19 cellular contexts compared by ENCODE assay signal in genomic region chr4:187046471-187046870, GRCh38.
DNase-seq lines count a peak whose midpoint lies in the region; ATAC-seq, FAIRE-seq and TF ChIP-seq lines count a peak whose summit lies in the region.
"Had no signal": no experiment of that assay in that cellular context is flagged by ENCODE, and none has a peak within 500 bp of the region (broad histone marks: within the 10 kb centered on the region; RNA-seq: fewer than 3 reads in every experiment).

No MANE protein-coding gene starts in this region.

- 12% methylated on average over 4 of the region's 4 CpGs for WGBS in HepG2 (ENCODE audit: low lambda C conversion rate)
- WGBS in right lobe of liver (ENCODE audit: insufficient coverage, low coverage, low lambda C conversion rate, missing lambda C conversion rate) = 57% methylated on average over 4 of the region's 4 CpGs

- H3K9ac ChIP-seq in HepG2 (ENCODE audit: insufficient read depth, low read depth, low read length) = no peak overlapping the region
- H3K9ac ChIP-seq in keratinocyte (ENCODE audit: control insufficient read depth, extremely low read depth, insufficient read depth, low read length) = no peak overlapping the region
- H3K9ac ChIP-seq: BLaER1 treated with 17β-estradiol and CSF1 and Interleukin-3, amounts not matched to agents 10 nM and 100 nM had no signal

- TF ChIP-seq CTCF in HepG2 (CRISPR knock-in tag; IDR thresholded peaks at IDR 0.05) (0 out of 2 replicates have a peak, but pooled peaks have one; percentile 11), right lobe of liver (IDR thresholded peaks at IDR 0.05) (no peak), bronchial epithelial cell (IDR thresholded peaks at IDR 0.05; ENCODE audit: insufficient read depth, low read length, severe bottlenecking) (no peak), keratinocyte (optimal IDR thresholded peaks at IDR 0.05 in 1 of 3, IDR thresholded peaks at IDR 0.05 in 1 of 3, conservative IDR thresholded peaks at IDR 0.05 in 1 of 3; ENCODE audit: extremely low read depth in 1 of 3, insufficient read depth in 2 of 3, low read length in 3 of 3) (peak in 1 of 3 experiments; percentile 45)

- dilution Hi-C loops in keratinocyte (cut with MboI; ENCODE audit: extremely low pct_ligation_motif_present, low sequenced_read_pairs) = no loop called here

- H3K79me2 ChIP-seq in HepG2 (ENCODE audit: insufficient read depth, low read length) = no peaks in the 10 kb centered on the region
- H3K79me2 ChIP-seq in keratinocyte (ENCODE audit: control insufficient read depth, insufficient read depth, low read length) = no peaks in the 10 kb centered on the region

- in situ Hi-C loops in HepG2 (cut with HindIII; ENCODE audit: extremely low pct_ligation_motif_present, low pct_unique_long_range_greater_than_20kb) = no loop called here

- TF ChIP-seq EP300 in HepG2 (IDR thresholded peaks at IDR 0.05; ENCODE audit: low read depth in 2 of 2, low read length in 2 of 2) (no peak), HepG2 (CRISPR knock-in tag; IDR thresholded peaks at IDR 0.05; ENCODE audit: borderline replicate concordance) (no peak)

- POLR2A ChIA-PET in HepG2 (lab: Yijun Ruan, JAX) = no interaction called here

- peaks cover 0 to 27% of the 10 kb centered on the region in 2 experiments; a peak in 4 of 5 replicates for H3K27me3 ChIP-seq in HepG2 (ENCODE audit: control insufficient read depth in 1 of 2, insufficient read depth in 2 of 2, low read length in 2 of 2)
- no peaks in the 10 kb centered on the region for H3K27me3 ChIP-seq in right lobe of liver
- H3K27me3 ChIP-seq in bronchial epithelial cell (ENCODE audit: control insufficient read depth, insufficient read depth, low read length) = no peaks in the 10 kb centered on the region
- H3K27me3 ChIP-seq in keratinocyte (ENCODE audit: control insufficient read depth, extremely low read depth, insufficient read depth, low read length) = no peaks in the 10 kb centered on the region
- H3K27me3 ChIP-seq: BLaER1 treated with 17β-estradiol and CSF1 and Interleukin-3, amounts not matched to agents 10 nM and 100 nM had no signal

- H3K36me3 ChIP-seq in HepG2 (replicated peaks in 1 of 2; ENCODE audit: control insufficient read depth in 1 of 2, insufficient read depth in 2 of 2, low read length in 2 of 2) = no peaks in the 10 kb centered on the region
- no peaks in the 10 kb centered on the region for H3K36me3 ChIP-seq in right lobe of liver
- H3K36me3 ChIP-seq in bronchial epithelial cell (ENCODE audit: control insufficient read depth, insufficient read depth, low read length) = no peaks in the 10 kb centered on the region
- H3K36me3 ChIP-seq in keratinocyte (ENCODE audit: control insufficient read depth in 2 of 2, extremely low read depth in 1 of 2, insufficient read depth in 2 of 2, low read length in 2 of 2) = no peaks in the 10 kb centered on the region
- H3K36me3 ChIP-seq: BLaER1 treated with 17β-estradiol and CSF1 and Interleukin-3, amounts not matched to agents 10 nM and 100 nM had no signal

- H3K9me1 ChIP-seq in keratinocyte (ENCODE audit: control insufficient read depth, extremely low read depth, insufficient read depth, low read length) = no peaks in the 10 kb centered on the region

- H4K20me1 ChIP-seq in HepG2 (ENCODE audit: insufficient read depth, low read length) (no peaks in the 10 kb centered on the region), keratinocyte (ENCODE audit: control insufficient read depth, extremely low read depth, insufficient read depth, low read length) (no peaks in the 10 kb centered on the region)
- H4K20me1 ChIP-seq: BLaER1 treated with 17β-estradiol and CSF1 and Interleukin-3, amounts not matched to agents 10 nM and 100 nM had no signal

- BruUV-seq in HepG2 (replicated peaks; lab: Mats Ljungman, UMichigan) = no TSS peak

- TF ChIP-seq RAD21 in HepG2 (CRISPR knock-in tag; IDR thresholded peaks at IDR 0.05) = no peak

- intact Hi-C loops in HepG2 (cut with micrococcal nuclease; ENCODE audit: unreplicated experiment) (no loop called here), right lobe of liver (cut with DNase I) (no loop called here)

- DNase-seq in HepG2 (ENCODE audit: low spot score) = no peak
- DNase-seq in right lobe of liver = no peak
- peak; percentile 51 for DNase-seq in bronchial epithelial cell (ENCODE audit: low read depth)
- DNase-seq in keratinocyte (ENCODE audit: low read depth, low spot score) = no peak
- DNase-seq in NCI-H510A treated with DMSO at 0.1 percent for 48 hours (lab: John Stamatoyannopoulos, UW) = no peak
- no peak for DNase-seq in stimulated activated CD4-positive, alpha-beta T cell treated with anti-CD3 and anti-CD28 coated beads, Interleukin-2, amount 100 ng/mL, for 48 hours
- no peak for DNase-seq in Kasumi-1 (lab: John Stamatoyannopoulos, UW)
- DNase-seq: Calu3; CD8-positive, alpha-beta T cell; DMS79 treated with DMSO at 0.1 percent for 48 hours; EL; GOT3; H7; HFFc6 had no signal

- FAIRE-seq in HepG2 (lab: Jason Lieb, UNC) (no peak), bronchial epithelial cell (lab: Jason Lieb, UNC) (no peak), keratinocyte (lab: Jason Lieb, UNC) (no peak)
- FAIRE-seq: G401.6, GM12891, HTR-8/SVneo had no signal

- no peak overlapping the region for H3K27ac ChIP-seq in HepG2 (ENCODE audit: extremely low read length, insufficient read depth, low read length)
- H3K27ac ChIP-seq in right lobe of liver = no peak overlapping the region
- no peak overlapping the region for H3K27ac ChIP-seq in keratinocyte (ENCODE audit: control insufficient read depth, insufficient read depth, low read length)
- H3K27ac ChIP-seq: BLaER1 treated with 17β-estradiol and CSF1 and Interleukin-3, amounts not matched to agents 10 nM and 100 nM had no signal

- H3K9me3 ChIP-seq in HepG2 (ENCODE audit: low read length) (no peaks in the 10 kb centered on the region), right lobe of liver (no peaks in the 10 kb centered on the region), keratinocyte (ENCODE audit: control insufficient read depth, low read depth, low read length) (no peaks in the 10 kb centered on the region)

- CTCF ChIA-PET in HepG2 (lab: Yijun Ruan, JAX; ENCODE audit: low intra/inter-chr PET ratio, low total read pairs) = no interaction called here

- ATAC-seq in HepG2 (no peak), right lobe of liver (no peak)
- ATAC-seq: CD8-positive, alpha-beta T cell; HCT116 had no signal

- H3K4me1 ChIP-seq in HepG2 (ENCODE audit: insufficient read depth, low read length) = no peaks in the 10 kb centered on the region
- no peaks in the 10 kb centered on the region for H3K4me1 ChIP-seq in right lobe of liver
- no peaks in the 10 kb centered on the region for H3K4me1 ChIP-seq in keratinocyte (ENCODE audit: control insufficient read depth, extremely low read depth, insufficient read depth, low read length)
- H3K4me1 ChIP-seq: BLaER1 treated with 17β-estradiol and CSF1 and Interleukin-3, amounts not matched to agents 10 nM and 100 nM had no signal

- H3K4me3 ChIP-seq in HepG2 (replicated peaks in 1 of 3; ENCODE audit: insufficient read depth in 1 of 3, low read depth in 2 of 3, low read length in 3 of 3) = no peak overlapping the region
- no peak overlapping the region for H3K4me3 ChIP-seq in right lobe of liver
- no peak overlapping the region for H3K4me3 ChIP-seq in bronchial epithelial cell (ENCODE audit: low read depth, low read length)
- H3K4me3 ChIP-seq in keratinocyte (ENCODE audit: control insufficient read depth in 2 of 3, extremely low read depth in 1 of 3, insufficient read depth in 2 of 3, low read depth in 1 of 3, low read length in 3 of 3) = no peak overlapping the region
- H3K4me3 ChIP-seq: BLaER1 treated with 17β-estradiol and CSF1 and Interleukin-3, amounts not matched to agents 10 nM and 100 nM had no signal

- H3K4me2 ChIP-seq in HepG2 (ENCODE audit: low read depth, low read length) = no peak overlapping the region
- no peak overlapping the region for H3K4me2 ChIP-seq in keratinocyte (ENCODE audit: control insufficient read depth, extremely low read depth, insufficient read depth, low read depth, low read length)
- H3K4me2 ChIP-seq: BLaER1 treated with 17β-estradiol and CSF1 and Interleukin-3, amounts not matched to agents 10 nM and 100 nM had no signal

- TF ChIP-seq POLR2A in HepG2 (IDR thresholded peaks at IDR 0.05; ENCODE audit: insufficient read depth in 1 of 2, low read depth in 2 of 2, low read length in 2 of 2) = no peak
- no peak for TF ChIP-seq POLR2A in right lobe of liver (IDR thresholded peaks at IDR 0.05)

- H2AFZ ChIP-seq in HepG2 (ENCODE audit: low read length) = no peak overlapping the region
- peak overlapping the region; percentile 13 for H2AFZ ChIP-seq in keratinocyte (ENCODE audit: control insufficient read depth, low read length)

TF ChIP-seq in HepG2, 621 proteins besides CTCF, POLR2A, EP300 and RAD21:
- TF ChIP-seq RFX5 (IDR thresholded peaks at IDR 0.05; ENCODE audit: low read depth, low read length) = peak; percentile 38; the same call in 1 of the 2 replicates
- no peak for TF ChIP-seq ZNF660 (CRISPR knock-in tag; IDR thresholded peaks at IDR 0.05; ENCODE audit: borderline replicate concordance, low read depth)
